8 cellular contexts compared by ENCODE assay signal in genomic region chr11:69641681-69642548, GRCh38. TPM values are rescaled to one million over a fixed set of nuclear protein-coding genes. Genes with fewer than 3 reads are reported as not detected.
DNase-seq lines count a peak whose midpoint lies in the region; ATAC-seq, FAIRE-seq and TF ChIP-seq lines count a peak whose summit lies in the region.

No MANE protein-coding gene starts in this region.

- H3K4me1 ChIP-seq in heart right ventricle, result peaks cover 13 to 80% (median 69%) of the 10 kb centered on the region in 9 donors
- H3K4me1 ChIP-seq in mucosa of rectum (ENCODE audit: control insufficient read depth in 2 of 2, insufficient read depth in 2 of 2, low read length in 2 of 2), result peaks cover 42 to 47% of the 10 kb centered on the region in 2 donors

- TF ChIP-seq CTCF in heart right ventricle (IDR thresholded peaks at IDR 0.05) (no peak), bronchial epithelial cell (IDR thresholded peaks at IDR 0.05; ENCODE audit: insufficient read depth, low read length, severe bottlenecking) (no peak)

- FAIRE-seq in bronchial epithelial cell (lab: Jason Lieb, UNC), result no peak

- H3K27ac ChIP-seq in heart right ventricle (peak overlapping the region; percentile 90 to 99 (median 95)), mucosa of rectum (ENCODE audit: low read depth in 2 of 2, low read length in 2 of 2) (peak overlapping the region; percentile 77 to 85)

- no peak for DNase-seq in heart right ventricle
- no peak for DNase-seq in left ventricle myocardium superior
- no peak for DNase-seq in bronchial epithelial cell (ENCODE audit: low read depth)
- no peak for DNase-seq in OCI-M2 (lab: John Stamatoyannopoulos, UW; ENCODE audit: unreplicated experiment)
- DNase-seq in NOMO-1 treated with dmso at 0.1 percent for 144 hours (lab: John Stamatoyannopoulos, UW; ENCODE audit: unreplicated experiment), result no peak

- intact Hi-C loops in heart right ventricle (cut with DNase I) (loop anchor here (2.0 to 10.0 kb wide), 15 partner anchors 199 to 747 kb away; partner anchors contain the start of genes MYEOV (in 4 of the 10), IGHMBP2 (in 1 of the 10) and MRPL21 (in 1 of the 10)), left ventricle myocardium superior (cut with micrococcal nuclease) (loop anchor here (10.0 kb wide), 1 partner anchor 537 kb away; no protein-coding TSS in a partner anchor)

- WGBS in heart right ventricle, 2 donors, result 0 to 1% methylated on average over 53 to 68 of the region's 68 CpGs

- H3K36me3 ChIP-seq in heart right ventricle (peaks cover 0 to 40% (median 14%) of the 10 kb centered on the region in 9 donors), bronchial epithelial cell (ENCODE audit: control insufficient read depth, insufficient read depth, low read length) (peaks cover 14% of the 10 kb centered on the region), mucosa of rectum (ENCODE audit: control insufficient read depth in 2 of 2, insufficient read depth in 2 of 2, low read length in 2 of 2) (peaks cover 3 to 4% of the 10 kb centered on the region in 2 donors)

- no peak for ATAC-seq in heart right ventricle
- no peak for ATAC-seq in left ventricle myocardium superior
- ATAC-seq in HG03354 (IDR thresholded peaks at IDR 0.05; ENCODE audit: poor library complexity, severe bottlenecking, unreplicated experiment), result no peak
- ATAC-seq in HG03135 (IDR thresholded peaks at IDR 0.05; ENCODE audit: unreplicated experiment), result no peak

- H3K4me3 ChIP-seq in heart right ventricle (peak overlapping the region; percentile 77 to 99 (median 84)), bronchial epithelial cell (ENCODE audit: low read depth, low read length) (peak overlapping the region; percentile 92), mucosa of rectum (ENCODE audit: low read length in 2 of 2) (peak overlapping the region; percentile 76 to 96)

- H3K9ac ChIP-seq in mucosa of rectum (ENCODE audit: low read depth in 1 of 2, low read length in 2 of 2), result peak overlapping the region; percentile 65 to 87

- H3K27me3 ChIP-seq in heart right ventricle (peaks cover 0 to 53% (median 14%) of the 10 kb centered on the region in 7 donors), bronchial epithelial cell (ENCODE audit: control insufficient read depth, insufficient read depth, low read length) (no peaks in the 10 kb centered on the region), mucosa of rectum (ENCODE audit: control insufficient read depth in 2 of 2, insufficient read depth in 2 of 2, low read length in 2 of 2) (peaks cover under 1 to 8% of the 10 kb centered on the region in 2 donors)

- H3K9me3 ChIP-seq in heart right ventricle (no peaks in the 10 kb centered on the region), mucosa of rectum (ENCODE audit: control insufficient read depth in 2 of 2, low read length in 2 of 2) (no peaks in the 10 kb centered on the region)

RNA-seq across cellular contexts. Expression of gene CCND1, which starts 1.0 kb away (rescaled TPM):
- total RNA-seq in heart right ventricle (100 to 1,000 TPM in 9 of 10 donors, 10 to 100 TPM in 1; 88.8 to 292 (median 189) TPM), left ventricle myocardium superior (162 TPM), bronchial epithelial cell (83.8 and 198 TPM in 2 replicates)
- polyA plus RNA-seq in heart right ventricle, result 10 to 100 TPM; 11.4 to 30.4 TPM

RNA-seq across cellular contexts. Expression of gene LTO1, which starts 33.2 kb away (rescaled TPM):
- total RNA-seq in heart right ventricle, result 1 to 10 TPM; 7.0 to 9.7 (median 8.1) TPM
- 10 to 100 TPM; 10.9 to 22.6 TPM for polyA plus RNA-seq in heart right ventricle
- 10.9 TPM for total RNA-seq in left ventricle myocardium superior
- total RNA-seq in bronchial epithelial cell, result 18.2 and 22.7 TPM in 2 replicates
